Comparison of ENCODE assay signal across 8 cellular contexts in the genomic region with DNA sequence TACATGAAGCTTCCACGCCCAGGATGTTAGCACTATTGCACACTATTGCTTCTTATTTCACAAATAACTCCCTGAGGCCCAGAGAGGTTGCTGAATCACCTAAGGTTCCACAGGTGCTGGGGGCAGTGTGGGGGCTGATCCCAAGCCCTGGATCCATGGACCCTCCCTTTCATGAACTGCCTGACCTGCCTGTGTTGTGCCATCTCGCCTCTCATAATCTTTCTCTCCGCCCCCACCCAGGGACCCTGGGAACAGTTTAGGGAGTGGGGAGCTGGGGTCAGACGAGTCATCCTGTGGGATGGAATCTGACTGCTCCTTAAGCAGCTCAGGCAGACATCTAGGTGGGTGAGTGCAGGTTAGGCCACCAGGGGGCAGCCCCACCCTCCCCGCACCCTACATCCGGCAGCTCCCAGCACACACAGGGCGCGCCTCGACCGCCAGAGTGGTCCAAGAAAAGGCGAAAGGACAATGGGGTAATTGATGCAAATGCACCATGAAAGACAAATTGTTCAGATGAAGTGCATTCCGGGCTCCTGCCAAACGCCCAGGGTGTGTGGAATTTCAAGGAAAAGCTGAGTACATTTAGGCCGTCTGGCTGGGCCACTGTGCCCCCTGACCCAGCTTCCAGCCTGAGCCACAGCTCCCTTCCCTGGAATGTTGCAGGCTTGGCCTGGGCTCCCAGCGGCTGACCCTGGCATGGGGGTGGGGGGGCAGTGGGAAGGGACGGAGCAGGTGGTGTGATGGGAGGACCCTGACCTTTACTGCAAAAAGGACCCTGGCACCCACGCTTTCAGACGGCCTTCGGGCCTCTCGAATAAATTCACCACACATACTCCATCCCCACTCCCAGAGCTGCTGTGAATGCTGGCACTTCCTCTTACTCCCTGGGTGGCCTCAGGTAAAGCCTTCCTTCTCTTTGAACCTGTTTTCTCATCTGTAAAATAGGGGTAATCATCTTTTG. TPM values are rescaled to one million over a fixed set of nuclear protein-coding genes. Genes with fewer than 3 reads are reported as not detected.
DNase-seq lines count a peak whose midpoint lies in the region; ATAC-seq and TF ChIP-seq lines count a peak whose summit lies in the region.

No MANE protein-coding gene starts in this region.

- H3K9me3 Mint-ChIP-seq in activated CD4-positive, alpha-beta memory T cell treated with anti-CD3 and anti-CD28 coated beads for 36 hours: no peaks in the 10 kb centered on the region
- no peaks in the 10 kb centered on the region for H3K9me3 Mint-ChIP-seq in endothelial cell (ENCODE audit: unreplicated experiment)
- no peaks in the 10 kb centered on the region for H3K9me3 Mint-ChIP-seq in mesothelial cell of epicardium

- DNase-seq in NCI-H345 (lab: John Stamatoyannopoulos, UW) (peak; percentile 64), endothelial cell (ENCODE audit: low spot score) (peak; percentile 76), mesothelial cell of epicardium (ENCODE audit: low spot score in 2 of 2, unreplicated experiment in 2 of 2) (peak; percentile 56 to 64), cerebellar nuclear complex (lab: John Stamatoyannopoulos, UW) (no peak)
- DNase-seq in activated CD4-positive, alpha-beta memory T cell treated with anti-CD3 and anti-CD28 coated beads for 36 hours: peak; percentile 82
- peak; percentile 12 to 20 for DNase-seq in stimulated activated CD8-positive, alpha-beta memory T cell treated with anti-CD3 and anti-CD28 coated beads, Interleukin-4, amount 100 ng/mL, for 4 hours (ENCODE audit: low read depth in 2 of 2, low spot score in 1 of 2)

- H3K4me1 Mint-ChIP-seq in activated CD4-positive, alpha-beta memory T cell treated with anti-CD3 and anti-CD28 coated beads for 36 hours (ENCODE audit: low read depth): peaks cover 2% of the 10 kb centered on the region
- H3K4me1 Mint-ChIP-seq in endothelial cell (ENCODE audit: unreplicated experiment) (peaks cover 31% of the 10 kb centered on the region), mesothelial cell of epicardium (peaks cover 31% of the 10 kb centered on the region)

- H3K27ac Mint-ChIP-seq in activated CD4-positive, alpha-beta memory T cell treated with anti-CD3 and anti-CD28 coated beads for 36 hours: no peak overlapping the region
- H3K27ac Mint-ChIP-seq in endothelial cell (ENCODE audit: unreplicated experiment): no peak overlapping the region
- H3K27ac Mint-ChIP-seq in mesothelial cell of epicardium: no peak overlapping the region

- peaks cover 15% of the 10 kb centered on the region for H3K27me3 Mint-ChIP-seq in activated CD4-positive, alpha-beta memory T cell treated with anti-CD3 and anti-CD28 coated beads for 36 hours
- H3K27me3 Mint-ChIP-seq in endothelial cell (ENCODE audit: unreplicated experiment): peaks cover 4% of the 10 kb centered on the region
- H3K27me3 Mint-ChIP-seq in mesothelial cell of epicardium (ENCODE audit: low read depth): no peaks in the 10 kb centered on the region

- POLR2A ChIA-PET in activated CD4-positive, alpha-beta memory T cell treated with anti-CD3 and anti-CD28 coated beads for 36 hours (lab: Charles Lee): interaction anchor here (0.6 to 1.8 kb wide), 3 partner anchors 12 to 59 kb away, joined by 3 to 4 read pairs (median 4); a partner anchor contains a TSS

- no peak overlapping the region for H3K4me3 Mint-ChIP-seq in activated CD4-positive, alpha-beta memory T cell treated with anti-CD3 and anti-CD28 coated beads for 36 hours
- H3K4me3 Mint-ChIP-seq in endothelial cell (ENCODE audit: unreplicated experiment) (no peak overlapping the region), mesothelial cell of epicardium (no peak overlapping the region)

- peak; percentile 85 for ATAC-seq in HG02763 (IDR thresholded peaks at IDR 0.05; ENCODE audit: unreplicated experiment)

- peak; percentile 92 for TF ChIP-seq CTCF in GM12873 (IDR thresholded peaks at IDR 0.05; ENCODE audit: insufficient read depth, low read depth, low read length, missing control alignments)
- peak; percentile 79 for TF ChIP-seq CTCF in endothelial cell (IDR thresholded peaks at IDR 0.05; ENCODE audit: unreplicated experiment)
- peak; percentile 87 for TF ChIP-seq CTCF in mesothelial cell of epicardium (IDR thresholded peaks at IDR 0.05; ENCODE audit: unreplicated experiment)

- CTCF ChIA-PET in activated CD4-positive, alpha-beta memory T cell treated with anti-CD3 and anti-CD28 coated beads for 36 hours (lab: Charles Lee): interaction anchor here (0.6 to 6.3 kb wide), 23 partner anchors 8 to 345 kb away, joined by 3 to 150 read pairs (median 5); a partner anchor contains a TSS

- intact Hi-C loops in activated CD4-positive, alpha-beta memory T cell treated with anti-CD3 and anti-CD28 coated beads for 36 hours (cut with micrococcal nuclease): loop anchor here (1.0 kb wide), 2 partner anchors 32 to 65 kb away; no protein-coding TSS in a partner anchor

- H3K36me3 Mint-ChIP-seq in activated CD4-positive, alpha-beta memory T cell treated with anti-CD3 and anti-CD28 coated beads for 36 hours: no peaks in the 10 kb centered on the region
- H3K36me3 Mint-ChIP-seq in endothelial cell (ENCODE audit: low read depth, unreplicated experiment) (no peaks in the 10 kb centered on the region), mesothelial cell of epicardium (no peaks in the 10 kb centered on the region)

RNA-seq across cellular contexts. Expression of a gene that starts 20.8 kb away (rescaled TPM):
- total RNA-seq in activated CD4-positive, alpha-beta memory T cell treated with anti-CD3 and anti-CD28 coated beads for 36 hours: 1 to 10 TPM; 3.4 to 4.1 TPM
- 25.0 TPM for total RNA-seq in endothelial cell (ENCODE audit: unreplicated experiment)
- total RNA-seq in mesothelial cell of epicardium: 84.0 to 92.8 TPM (median 87.5 TPM) in 3 replicates

RNA-seq across cellular contexts. Expression of a gene that starts 26.7 kb away (rescaled TPM):
- not detected for total RNA-seq in activated CD4-positive, alpha-beta memory T cell treated with anti-CD3 and anti-CD28 coated beads for 36 hours
- total RNA-seq in endothelial cell (ENCODE audit: unreplicated experiment): not detected
- total RNA-seq in mesothelial cell of epicardium: 6.7 to 8.4 TPM (median 7.6 TPM) in 3 replicates

RNA-seq across cellular contexts. Expression of a gene that starts 49.1 kb away (rescaled TPM):
- not detected for total RNA-seq in activated CD4-positive, alpha-beta memory T cell treated with anti-CD3 and anti-CD28 coated beads for 36 hours
- 0.59 TPM for total RNA-seq in endothelial cell (ENCODE audit: unreplicated experiment)
- total RNA-seq in mesothelial cell of epicardium: 17.6 to 23.0 TPM (median 20.7 TPM) in 3 replicates

RNA-seq across cellular contexts. Expression of a gene that starts 58.7 kb away (rescaled TPM):
- 10 to 100 TPM; 48.4 to 51.8 TPM for total RNA-seq in activated CD4-positive, alpha-beta memory T cell treated with anti-CD3 and anti-CD28 coated beads for 36 hours
- total RNA-seq in endothelial cell (ENCODE audit: unreplicated experiment) (111 TPM), mesothelial cell of epicardium (10.4 to 11.4 TPM (median 10.7 TPM) in 3 replicates)

Comparison
In these comparisons a context has a peak if more than half of its experiments do, and no peak if none do; other contexts are left out.
1. DNase-seq: peak in NCI-H345 (single experiment), activated CD4-positive, alpha-beta memory T cell treated with anti-CD3 and anti-CD28 coated beads for 36 hours (single experiment), endothelial cell (single experiment), mesothelial cell of epicardium (2 of 2) and stimulated activated CD8-positive, alpha-beta memory T cell treated with anti-CD3 and anti-CD28 coated beads, Interleukin-4, amount 100 ng/mL, for 4 hours (2 of 2); none in cerebellar nuclear complex (0 of 2).
2. RNA of a gene that starts 49.1 kb away (total RNA-seq): 17.6 to 23.0 TPM in mesothelial cell of epicardium; 0.59 TPM in endothelial cell (single experiment) and not detected in activated CD4-positive, alpha-beta memory T cell treated with anti-CD3 and anti-CD28 coated beads for 36 hours; every median in the first group is over 10 times any median in the second.
3. Peak in every context shown above with its lines, with median percentiles within 50 percentile points of each other: CTCF ChIP-seq.